In the genomic region with DNA sequence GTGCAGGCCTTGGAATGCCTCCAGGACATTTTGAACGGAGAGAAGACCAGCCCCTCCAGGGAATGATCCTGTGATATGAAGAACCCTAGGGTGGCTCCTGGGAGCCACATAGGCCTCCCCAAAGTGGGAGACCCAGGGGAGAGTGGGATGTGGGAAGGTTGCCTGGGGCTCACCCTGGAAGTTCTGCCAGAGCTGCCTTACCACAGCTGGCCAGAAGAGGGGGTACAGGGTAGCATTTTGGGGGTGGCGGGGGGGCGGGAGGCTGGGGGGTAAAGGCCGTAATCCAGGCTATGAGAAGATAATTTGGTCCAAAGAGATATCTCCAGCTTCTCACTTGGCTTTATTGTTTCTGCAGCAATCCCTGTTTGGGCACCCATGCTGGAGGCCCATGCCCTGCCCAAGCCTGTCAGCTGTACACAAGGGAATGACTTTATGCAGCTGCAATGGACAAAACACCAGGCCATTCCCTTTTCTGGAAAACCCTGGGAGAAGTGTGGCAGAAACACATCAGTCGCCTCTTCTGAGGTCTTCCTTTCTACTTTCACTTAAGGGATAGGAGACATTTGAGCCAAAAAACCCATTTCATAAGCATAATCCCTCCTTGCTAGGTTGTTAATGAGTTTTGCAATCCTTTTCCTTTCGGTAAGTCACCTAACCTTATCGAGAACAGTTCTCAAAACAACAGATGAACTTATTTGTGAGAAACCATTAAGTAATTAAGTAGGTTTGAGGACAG, we compare ENCODE assay signal across 6 cellular contexts.
DNase-seq lines count a peak whose midpoint lies in the region; ATAC-seq and TF ChIP-seq lines count a peak whose summit lies in the region.

No MANE protein-coding gene starts in this region.

- no peaks in the 10 kb centered on the region for H3K79me2 ChIP-seq in OCI-LY3 (ENCODE audit: low read length)

- ATAC-seq in HG02571 (IDR thresholded peaks at IDR 0.05; ENCODE audit: unreplicated experiment), result no peak

- no peak overlapping the region for H2AFZ ChIP-seq in OCI-LY3 (ENCODE audit: low read depth, low read length)

- intact Hi-C loops in head of caudate nucleus (cut with DNase I), result loop anchor here (10.0 kb wide), 1 partner anchor 229 kb away; no protein-coding TSS in a partner anchor

- DNase-seq in 8988T (peak; percentile 57), head of caudate nucleus (peak in 26 of 42 donors; percentile 14 to 74 (median 40)), COR-L47 (lab: John Stamatoyannopoulos, UW) (no peak), NCI-H748 (lab: John Stamatoyannopoulos, UW; ENCODE audit: unreplicated experiment) (no peak)

- H3K27ac ChIP-seq in OCI-LY3 (ENCODE audit: low read length), result no peak overlapping the region

- no peak overlapping the region for H3K9ac ChIP-seq in OCI-LY3 (ENCODE audit: low read length)

- H3K9me3 ChIP-seq in OCI-LY3 (ENCODE audit: insufficient read depth, low read length), result no peaks in the 10 kb centered on the region

- H3K4me3 ChIP-seq in OCI-LY3 (ENCODE audit: low read length), result no peak overlapping the region

- no peaks in the 10 kb centered on the region for H3K36me3 ChIP-seq in OCI-LY3 (replicated peaks; ENCODE audit: low read depth, low read length)

- no peaks in the 10 kb centered on the region for H4K20me1 ChIP-seq in OCI-LY3 (ENCODE audit: insufficient read depth, low read length)

- no peaks in the 10 kb centered on the region for H3K27me3 ChIP-seq in OCI-LY3 (ENCODE audit: low read depth, low read length)

- no peak overlapping the region for H3K4me2 ChIP-seq in OCI-LY3 (ENCODE audit: low read length)

- peaks cover 9% of the 10 kb centered on the region for H3K4me1 ChIP-seq in OCI-LY3 (ENCODE audit: low read length)

- peak; percentile 64 for TF ChIP-seq CTCF in OCI-LY3 (IDR thresholded peaks at IDR 0.05; ENCODE audit: low read depth, low read length)

Comparison
In these comparisons a context has a peak if more than half of its experiments do, and no peak if none do; other contexts are left out.
1. DNase-seq: peak in 8988T (single experiment) and head of caudate nucleus (26 of 42); none in COR-L47 (single experiment) and NCI-H748 (single experiment).